In genomic region chr16:81480856-81481821, GRCh38 we compare ENCODE assay signal across 9 cellular contexts. TPM values are rescaled to one million over a fixed set of nuclear protein-coding genes. Genes with fewer than 3 reads are reported as not detected.
DNase-seq lines count a peak whose midpoint lies in the region; ATAC-seq and TF ChIP-seq lines count a peak whose summit lies in the region.
"Had no signal": no experiment of that assay in that cellular context is flagged by ENCODE, and none has a peak within 500 bp of the region (broad histone marks: within the 10 kb centered on the region; RNA-seq: fewer than 3 reads in every experiment).

No MANE protein-coding gene starts in this region.

- H3K4me1 ChIP-seq in ovary (ENCODE audit: insufficient read depth), result peaks cover 8% of the 10 kb centered on the region

- H3K27ac Mint-ChIP-seq in T-helper 2 cell treated with Interferon-gamma antibody and Interleukin-4, amounts not matched to agents 5 μg/mL and 100 μg/mL, for 36 hours, result peak overlapping the region; percentile 53

- no peak for TF ChIP-seq EP300 in ovary (IDR thresholded peaks at IDR 0.05)

- peak; percentile 4 for TF ChIP-seq CTCF in GM12865 (IDR thresholded peaks at IDR 0.05; ENCODE audit: insufficient read depth, low read depth, low read length, missing control alignments)
- TF ChIP-seq CTCF in ovary (IDR thresholded peaks at IDR 0.05), result no peak

- peak; percentile 82 for ATAC-seq in GM19463 (IDR thresholded peaks at IDR 0.05; ENCODE audit: unreplicated experiment)
- peak; percentile 87 for ATAC-seq in HG03442 (IDR thresholded peaks at IDR 0.05; ENCODE audit: unreplicated experiment)

- H3K4me3 ChIP-seq in GM12865 (ENCODE audit: low read depth, low read length) (peak overlapping the region; percentile 29), ovary (no peak overlapping the region)

- H3K27me3 Mint-ChIP-seq in T-helper 2 cell treated with Interferon-gamma antibody and Interleukin-4, amounts not matched to agents 5 μg/mL and 100 μg/mL, for 36 hours (ENCODE audit: low read depth), result no peaks in the 10 kb centered on the region

- H3K27ac ChIP-seq in temporal lobe (ENCODE audit: low read depth, low read length) (peak overlapping the region; percentile 46), ovary (no peak overlapping the region)
- H3K27ac ChIP-seq: VCaP had no signal

- intact Hi-C loops in ovary (cut with DNase I), result no loop called here

- DNase-seq in GM12865 (ENCODE audit: low read depth) (peak; percentile 97), inferior parietal cortex (ENCODE audit: extremely low spot score) (peak; percentile 46), DMS153 treated with DMSO at 0.1 percent for 48 hours (lab: John Stamatoyannopoulos, UW; ENCODE audit: unreplicated experiment) (no peak), ovary (no peak)
- DNase-seq in T-helper 2 cell treated with Interferon-gamma antibody and Interleukin-4, amounts not matched to agents 5 μg/mL and 100 μg/mL, for 36 hours (ENCODE audit: low spot score), result peak; percentile 36

- 88 to 92% (median 91%) methylated on average over 18 of the region's 18 CpGs for WGBS in ovary, 3 donors

- no peaks in the 10 kb centered on the region for H3K9me3 ChIP-seq in ovary

- peaks cover 33% of the 10 kb centered on the region for H3K36me3 Mint-ChIP-seq in T-helper 2 cell treated with Interferon-gamma antibody and Interleukin-4, amounts not matched to agents 5 μg/mL and 100 μg/mL, for 36 hours (ENCODE audit: low read depth)

- H3K27me3 ChIP-seq in ovary, result no peaks in the 10 kb centered on the region

- H3K9me3 Mint-ChIP-seq in T-helper 2 cell treated with Interferon-gamma antibody and Interleukin-4, amounts not matched to agents 5 μg/mL and 100 μg/mL, for 36 hours, result no peaks in the 10 kb centered on the region

- H3K4me1 Mint-ChIP-seq in T-helper 2 cell treated with Interferon-gamma antibody and Interleukin-4, amounts not matched to agents 5 μg/mL and 100 μg/mL, for 36 hours (ENCODE audit: low read depth), result peaks cover 66% of the 10 kb centered on the region

- no peak for TF ChIP-seq POLR2A in ovary (IDR thresholded peaks at IDR 0.05)

- peak overlapping the region; percentile 28 for H3K4me3 Mint-ChIP-seq in T-helper 2 cell treated with Interferon-gamma antibody and Interleukin-4, amounts not matched to agents 5 μg/mL and 100 μg/mL, for 36 hours

- H3K36me3 ChIP-seq in ovary, result no peaks in the 10 kb centered on the region

RNA-seq across cellular contexts. Expression of gene CMIP, which starts 36.5 kb away (rescaled TPM):
- total RNA-seq in temporal lobe (38.6 TPM), ovary (10 to 100 TPM; 19.4 to 68.2 (median 38.7) TPM)
- 10 to 100 TPM; 28.6 to 37.8 TPM for polyA plus RNA-seq in ovary

Comparison
In these comparisons a context has a peak if more than half of its experiments do, and no peak if none do; other contexts are left out.
1. DNase-seq: peak in GM12865 (single experiment), T-helper 2 cell treated with Interferon-gamma antibody and Interleukin-4, amounts not matched to agents 5 μg/mL and 100 μg/mL, for 36 hours (single experiment) and inferior parietal cortex (single experiment); none in DMS153 treated with DMSO at 0.1 percent for 48 hours (single experiment) and ovary (0 of 5).